Comparison of ENCODE assay signal across 19 cellular contexts in genomic region chr4:55181606-55182005, GRCh38. TPM values are rescaled to one million over a fixed set of nuclear protein-coding genes. Genes with fewer than 3 reads are reported as not detected.
DNase-seq lines count a peak whose midpoint lies in the region; ATAC-seq and TF ChIP-seq lines count a peak whose summit lies in the region.
"Had no signal": no experiment of that assay in that cellular context is flagged by ENCODE, and none has a peak within 500 bp of the region (broad histone marks: within the 10 kb centered on the region; RNA-seq: fewer than 3 reads in every experiment).

No MANE protein-coding gene starts in this region.

- no peaks in the 10 kb centered on the region for H3K27me3 ChIP-seq in testis
- H3K27me3 ChIP-seq: gastrocnemius medialis, left lung, uterus had no signal

- no peaks in the 10 kb centered on the region for H3K36me3 ChIP-seq in testis (ENCODE audit: low read depth, missing control alignments)
- H3K36me3 ChIP-seq: gastrocnemius medialis, left lung, uterus had no signal

- H3K27me3 Mint-ChIP-seq in nephron progenitor cell (ENCODE audit: low read depth, poor library complexity) (no peaks in the 10 kb centered on the region), MCF 10A (ENCODE audit: insufficient read depth, unreplicated experiment) (no peaks in the 10 kb centered on the region)
- H3K27me3 Mint-ChIP-seq: activated CD8-positive, alpha-beta memory T cell treated with anti-CD3 and anti-CD28 coated beads, Interleukin-2, amount 10 ng/mL, durations not matched to agents 7 days and 5 days had no signal

- ATAC-seq in GM21825 (IDR thresholded peaks at IDR 0.05; ENCODE audit: unreplicated experiment): no peak
- ATAC-seq: activated CD8-positive, alpha-beta memory T cell treated with anti-CD3 and anti-CD28 coated beads, Interleukin-2, amount 10 ng/mL, durations not matched to agents 7 days and 5 days; gastrocnemius medialis; left lung had no signal

- H3K4me3 ChIP-seq in choroid plexus epithelial cell (ENCODE audit: low read depth, low read length) (no peak overlapping the region), testis (no peak overlapping the region)
- H3K4me3 ChIP-seq: gastrocnemius medialis, left lung, uterus had no signal

- no peak overlapping the region for H3K4me3 Mint-ChIP-seq in nephron progenitor cell
- no peak overlapping the region for H3K4me3 Mint-ChIP-seq in MCF 10A (ENCODE audit: unreplicated experiment)
- H3K4me3 Mint-ChIP-seq: activated CD8-positive, alpha-beta memory T cell treated with anti-CD3 and anti-CD28 coated beads, Interleukin-2, amount 10 ng/mL, durations not matched to agents 7 days and 5 days; CD8-positive, alpha-beta memory T cell had no signal

- no peak for TF ChIP-seq CTCF in choroid plexus epithelial cell (conservative IDR thresholded peaks at IDR 0.05; ENCODE audit: low read depth, low read length)
- TF ChIP-seq CTCF in nephron progenitor cell (IDR thresholded peaks at IDR 0.05): no peak
- TF ChIP-seq CTCF in MCF 10A (IDR thresholded peaks at IDR 0.05; ENCODE audit: unreplicated experiment): no peak
- no peak for TF ChIP-seq CTCF in testis (IDR thresholded peaks at IDR 0.05)
- no peak for TF ChIP-seq CTCF in GM13977 (IDR thresholded peaks at IDR 0.05; ENCODE audit: extremely low read depth, insufficient read depth, missing control alignments)

- in situ Hi-C loops in GM13977 (cut with MboI; ENCODE audit: low pct_unique_long_range_greater_than_20kb, low sequenced_read_pairs, unreplicated experiment): no loop called here

- H3K4me1 ChIP-seq in testis: no peaks in the 10 kb centered on the region
- H3K4me1 ChIP-seq: parathyroid adenoma, uterus had no signal

- BruUV-seq in MCF 10A (replicated peaks; lab: Mats Ljungman, UMichigan): no TSS peak

- H3K9me3 ChIP-seq in testis: no peaks in the 10 kb centered on the region
- H3K9me3 ChIP-seq: gastrocnemius medialis, left lung, uterus had no signal

- H3K27ac Mint-ChIP-seq in nephron progenitor cell (peak overlapping the region; percentile 91), MCF 10A (ENCODE audit: low read depth, unreplicated experiment) (no peak overlapping the region)
- H3K27ac Mint-ChIP-seq: activated CD8-positive, alpha-beta memory T cell treated with anti-CD3 and anti-CD28 coated beads, Interleukin-2, amount 10 ng/mL, durations not matched to agents 7 days and 5 days; CD8-positive, alpha-beta memory T cell had no signal

- WGBS in testis, 2 donors: 45 to 59% methylated on average over 3 of the region's 3 CpGs

- POLR2A ChIA-PET in MCF 10A (lab: Yijun Ruan, JAX): no interaction called here

- intact Hi-C loops in MCF 10A (cut with micrococcal nuclease) (no loop called here), testis (cut with DNase I; ENCODE audit: low total_unique reads) (no loop called here)

- H3K9me3 Mint-ChIP-seq in nephron progenitor cell: peaks cover 9% of the 10 kb centered on the region
- H3K9me3 Mint-ChIP-seq in MCF 10A (ENCODE audit: unreplicated experiment): peaks cover 6% of the 10 kb centered on the region
- H3K9me3 Mint-ChIP-seq: CD8-positive, alpha-beta memory T cell had no signal

- no peaks in the 10 kb centered on the region for H3K36me3 Mint-ChIP-seq in nephron progenitor cell (ENCODE audit: low read depth)
- H3K36me3 Mint-ChIP-seq in MCF 10A (ENCODE audit: insufficient read depth, unreplicated experiment): peaks cover 10% of the 10 kb centered on the region
- H3K36me3 Mint-ChIP-seq: activated CD8-positive, alpha-beta memory T cell treated with anti-CD3 and anti-CD28 coated beads, Interleukin-2, amount 10 ng/mL, durations not matched to agents 7 days and 5 days; CD8-positive, alpha-beta memory T cell had no signal

- DNase-seq in ELF-1 (ENCODE audit: low read depth, low spot score) (peak; percentile 41), NCI-H226 (peak; percentile 72), choroid plexus epithelial cell (ENCODE audit: low read depth) (peak; percentile 83), nephron progenitor cell (no peak), MCF 10A (ENCODE audit: unreplicated experiment) (no peak), testis (no peak), GM13977 (ENCODE audit: low spot score) (no peak)
- DNase-seq: activated CD8-positive, alpha-beta memory T cell treated with anti-CD3 and anti-CD28 coated beads, Interleukin-2, amount 10 ng/mL, durations not matched to agents 7 days and 5 days; amniotic stem cell; CD8-positive, alpha-beta memory T cell; gastrocnemius medialis; HCEC 1CT; Kasumi-1; left lung; NCI-H69; stimulated activated CD4-positive, alpha-beta T cell treated with anti-CD3 and anti-CD28 coated beads, Interleukin-2, amount 100 ng/mL, for 48 hours; uterus had no signal

- H3K27ac ChIP-seq in testis: no peak overlapping the region
- H3K27ac ChIP-seq: gastrocnemius medialis, left lung, parathyroid adenoma, uterus had no signal

- no peak for TF ChIP-seq POLR2A in testis (IDR thresholded peaks at IDR 0.05)

- H3K4me1 Mint-ChIP-seq in nephron progenitor cell: peaks cover 58% of the 10 kb centered on the region
- peaks cover 29% of the 10 kb centered on the region for H3K4me1 Mint-ChIP-seq in MCF 10A (ENCODE audit: insufficient read depth, unreplicated experiment)
- H3K4me1 Mint-ChIP-seq: activated CD8-positive, alpha-beta memory T cell treated with anti-CD3 and anti-CD28 coated beads, Interleukin-2, amount 10 ng/mL, durations not matched to agents 7 days and 5 days; CD8-positive, alpha-beta memory T cell had no signal

- CTCF ChIA-PET in MCF 10A (lab: Yijun Ruan, JAX): interaction anchor here (0.7 to 1.0 kb wide), 2 partner anchors 8 to 1124 kb away, joined by 3 to 4 read pairs; no protein-coding TSS in a partner anchor

RNA-seq across cellular contexts. Expression of gene KDR, which starts 56.2 kb away (rescaled TPM):
- total RNA-seq in MCF 10A (2022): 0.34 and 0.37 TPM in 2 replicates
- 1 to 10 TPM; 6.8 to 7.9 TPM for total RNA-seq in testis
- 8.3 TPM for polyA plus RNA-seq in testis (ENCODE audit: insufficient read depth, low read depth, low replicate concordance)
- total RNA-seq: activated CD8-positive, alpha-beta memory T cell treated with anti-CD3 and anti-CD28 coated beads, Interleukin-2, amount 10 ng/mL, durations not matched to agents 7 days and 5 days; CD8-positive, alpha-beta memory T cell had no signal
- polyA plus RNA-seq: CD8-positive, alpha-beta memory T cell had no signal

Comparison
In these comparisons a context has a peak if more than half of its experiments do, and no peak if none do; other contexts are left out.
1. DNase-seq: peak in ELF-1 (single experiment), NCI-H226 (single experiment) and choroid plexus epithelial cell (single experiment); none in nephron progenitor cell (single experiment), MCF 10A (single experiment), testis (single experiment) and GM13977 (single experiment).